ENCODE assay signal across 15 cellular contexts in the genomic region with DNA sequence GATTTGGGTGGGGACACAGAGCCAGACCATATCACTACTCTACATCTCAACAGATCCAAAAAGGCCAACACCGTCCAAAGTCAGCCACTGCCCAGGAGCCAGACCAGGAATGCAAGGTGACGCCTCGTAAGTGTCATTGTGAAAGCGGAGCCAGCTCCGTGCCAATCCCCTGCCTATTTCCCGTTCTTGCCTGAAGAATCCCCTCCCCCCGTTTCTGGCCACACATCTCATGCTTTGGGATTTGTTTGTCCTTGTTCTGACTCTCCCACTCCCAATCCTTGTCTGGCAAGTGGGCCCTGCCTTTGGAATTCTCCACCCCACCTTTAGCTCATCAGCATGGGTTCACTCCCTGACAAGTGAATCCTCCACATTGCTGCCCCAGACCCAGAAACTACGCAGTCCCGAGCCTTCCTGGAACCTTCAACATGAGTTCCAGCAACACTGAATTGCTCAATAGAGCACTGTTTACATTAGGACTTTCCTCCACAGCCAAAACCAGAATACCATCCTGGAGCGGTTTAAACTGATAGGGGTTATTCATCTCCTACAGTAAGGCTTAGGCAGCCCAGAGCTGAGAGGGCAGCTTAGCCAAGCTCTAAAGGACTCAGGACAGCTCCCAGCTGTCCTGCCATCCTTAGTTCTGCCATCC. TPM values are rescaled to one million over a fixed set of nuclear protein-coding genes. Genes with fewer than 3 reads are reported as not detected.
DNase-seq lines count a peak whose midpoint lies in the region; ATAC-seq, FAIRE-seq and TF ChIP-seq lines count a peak whose summit lies in the region.
"Had no signal": no experiment of that assay in that cellular context is flagged by ENCODE, and none has a peak within 500 bp of the region (broad histone marks: within the 10 kb centered on the region; RNA-seq: fewer than 3 reads in every experiment).

No MANE protein-coding gene starts in this region.

- intact Hi-C loops in CD8-positive, alpha-beta T cell (cut with DNase I, micrococcal nuclease), result no loop called here
- intact Hi-C loops in HepG2 (cut with micrococcal nuclease; ENCODE audit: unreplicated experiment), result no loop called here

- H3K4me2 ChIP-seq in HepG2 (ENCODE audit: low read depth, low read length) (peak overlapping the region; percentile 84), mesendoderm (ENCODE audit: low read length) (no peak overlapping the region)
- H3K4me2 ChIP-seq: PC-9 had no signal

- ATAC-seq in CD8-positive, alpha-beta T cell, result no peak
- ATAC-seq in HepG2 (peak; percentile 55), GM19467 (IDR thresholded peaks at IDR 0.05; ENCODE audit: unreplicated experiment) (no peak)
- ATAC-seq: activated naive CD4-positive, alpha-beta T cell treated with anti-CD3 and anti-CD28 coated beads, Interleukin-2, amount 50 U/mL, for 72 hours; psoas muscle had no signal

- POLR2A ChIA-PET in CD8-positive, alpha-beta T cell (lab: Charles Lee), result no interaction called here
- POLR2A ChIA-PET in HepG2 (lab: Yijun Ruan, JAX), result interaction anchor here (0.6 to 1.3 kb wide), 4 partner anchors 27 to 1674 kb away, joined by 3 to 6 read pairs (median 4); partner anchors contain the start of gene CRY2

- H3K36me3 ChIP-seq in CD8-positive, alpha-beta T cell (ENCODE audit: insufficient read depth, low read length), result no peaks in the 10 kb centered on the region
- H3K36me3 ChIP-seq in HepG2 (replicated peaks in 1 of 2; ENCODE audit: control insufficient read depth in 1 of 2, insufficient read depth in 2 of 2, low read length in 2 of 2) (no peaks in the 10 kb centered on the region), mesendoderm (ENCODE audit: control insufficient read depth, insufficient read depth, low read length) (no peaks in the 10 kb centered on the region)

- BruUV-seq in HepG2 (replicated peaks; lab: Mats Ljungman, UMichigan), result no TSS peak

- TF ChIP-seq EP300 in HepG2 (IDR thresholded peaks at IDR 0.05; ENCODE audit: low read depth in 2 of 2, low read length in 2 of 2), result no peak
- TF ChIP-seq EP300 in HepG2 (CRISPR knock-in tag; IDR thresholded peaks at IDR 0.05; ENCODE audit: borderline replicate concordance), result no peak

- H3K23ac ChIP-seq in mesendoderm (ENCODE audit: low read length), result no peak overlapping the region

- no peak overlapping the region for H3K4ac ChIP-seq in mesendoderm (ENCODE audit: low read depth, low read length)

- no peak for TF ChIP-seq CTCF in CD8-positive, alpha-beta T cell (IDR thresholded peaks at IDR 0.05)
- TF ChIP-seq CTCF in HepG2 (CRISPR knock-in tag; IDR thresholded peaks at IDR 0.05), result no peak

- peak overlapping the region; percentile 11 for H3K27ac Mint-ChIP-seq in CD8-positive, alpha-beta T cell
- H3K27ac Mint-ChIP-seq: activated naive CD4-positive, alpha-beta T cell treated with anti-CD3 and anti-CD28 coated beads, Interleukin-2, amount 50 U/mL, for 72 hours; B cell; T-helper 1 cell treated with Interleukin-12 subunit alpha and Interleukin-12 subunit beta and Interleukin-4 antibody, amounts not matched to agents 30 μg/mL and 1 μg/mL, for 36 hours had no signal

- H3K18ac ChIP-seq in mesendoderm (ENCODE audit: low read length), result no peak overlapping the region

- H3K4me1 Mint-ChIP-seq in CD8-positive, alpha-beta T cell (ENCODE audit: low read depth), result peaks cover 5% of the 10 kb centered on the region

- no peaks in the 10 kb centered on the region for H3K4me1 ChIP-seq in CD8-positive, alpha-beta T cell (ENCODE audit: insufficient read depth, low read length)
- H3K4me1 ChIP-seq in HepG2 (ENCODE audit: insufficient read depth, low read length), result peaks cover 26% of the 10 kb centered on the region
- no peaks in the 10 kb centered on the region for H3K4me1 ChIP-seq in mesendoderm (ENCODE audit: control insufficient read depth, low read depth, low read length)
- H3K4me1 ChIP-seq: psoas muscle had no signal

- H3K9ac ChIP-seq in HepG2 (ENCODE audit: insufficient read depth, low read depth, low read length) (no peak overlapping the region), mesendoderm (ENCODE audit: low read length) (no peak overlapping the region)

- no peaks in the 10 kb centered on the region for H3K27me3 Mint-ChIP-seq in CD8-positive, alpha-beta T cell (ENCODE audit: low read depth)
- H3K27me3 Mint-ChIP-seq: B cell had no signal

- 2% methylated on average over 7 of the region's 10 CpGs for WGBS in HepG2 (ENCODE audit: low lambda C conversion rate)
- no CpG with 5 or more reads among the region's 10 CpGs for WGBS in mesendoderm (ENCODE audit: extremely low coverage, insufficient coverage, low lambda C conversion rate)

- no peaks in the 10 kb centered on the region for H3K9me3 ChIP-seq in CD8-positive, alpha-beta T cell (ENCODE audit: low read length)
- no peaks in the 10 kb centered on the region for H3K9me3 ChIP-seq in HepG2 (ENCODE audit: low read length)
- H3K9me3 ChIP-seq: psoas muscle had no signal

- H2AK5ac ChIP-seq in mesendoderm (ENCODE audit: low read length), result no peak overlapping the region

- FAIRE-seq in HepG2 (lab: Jason Lieb, UNC), result peak; percentile 36
- no peak for FAIRE-seq in GM12891 (lab: Jason Lieb, UNC)

- H3K79me1 ChIP-seq in mesendoderm (ENCODE audit: low read length), result no peaks in the 10 kb centered on the region

- TF ChIP-seq POLR2A in HepG2 (IDR thresholded peaks at IDR 0.05; ENCODE audit: insufficient read depth in 1 of 2, low read depth in 2 of 2, low read length in 2 of 2), result no peak
- TF ChIP-seq POLR2A in GM12891 (IDR thresholded peaks at IDR 0.05; ENCODE audit: low read depth, low read length), result no peak

- no peaks in the 10 kb centered on the region for H4K20me1 ChIP-seq in HepG2 (ENCODE audit: insufficient read depth, low read length)

- no peak overlapping the region for H3K4me3 ChIP-seq in CD8-positive, alpha-beta T cell (ENCODE audit: low read depth, low read length)
- H3K4me3 ChIP-seq in HepG2 (replicated peaks in 1 of 3; ENCODE audit: insufficient read depth in 1 of 3, low read depth in 2 of 3, low read length in 3 of 3) (peak overlapping the region in 1 of 3 experiments; percentile 56; a peak in 2 of 6 replicates), mesendoderm (ENCODE audit: low read length) (no peak overlapping the region)
- H3K4me3 ChIP-seq: PC-9, psoas muscle had no signal

- no peak for TF ChIP-seq RAD21 in HepG2 (CRISPR knock-in tag; IDR thresholded peaks at IDR 0.05)

- H2BK5ac ChIP-seq in mesendoderm (ENCODE audit: low read length), result no peak overlapping the region

- H4K5ac ChIP-seq in mesendoderm (ENCODE audit: low read length), result no peak overlapping the region

- no peak for DNase-seq in CD8-positive, alpha-beta T cell
- DNase-seq in M059J (ENCODE audit: low read depth), result peak; percentile 15
- peak; percentile 34 for DNase-seq in NOMO-1 treated with dmso at 0.1 percent for 144 hours (lab: John Stamatoyannopoulos, UW; ENCODE audit: unreplicated experiment)
- peak; percentile 59 for DNase-seq in HepG2 (ENCODE audit: low spot score)
- DNase-seq in mesendoderm, result no peak
- no peak for DNase-seq in GM12891 (ENCODE audit: insufficient read length, low spot score)
- no peak for DNase-seq in NCI-H345 treated with DMSO at 0.1 percent for 48 hours (lab: John Stamatoyannopoulos, UW; ENCODE audit: unreplicated experiment)
- DNase-seq: PC-9; psoas muscle; stimulated activated naive CD4-positive, alpha-beta T cell had no signal

- no peaks in the 10 kb centered on the region for H3K79me2 ChIP-seq in HepG2 (ENCODE audit: insufficient read depth, low read length)
- H3K79me2 ChIP-seq in mesendoderm (ENCODE audit: control insufficient read depth, insufficient read depth, low read length), result no peaks in the 10 kb centered on the region

- H3K27ac ChIP-seq in CD8-positive, alpha-beta T cell (ENCODE audit: low read depth, low read length), result no peak overlapping the region
- H3K27ac ChIP-seq in HepG2 (ENCODE audit: extremely low read length, insufficient read depth, low read length), result no peak overlapping the region
- H3K27ac ChIP-seq in mesendoderm (ENCODE audit: low read depth, low read length), result no peak overlapping the region
- H3K27ac ChIP-seq: HL-60, PC-9, psoas muscle had no signal

- no peak overlapping the region for H4K8ac ChIP-seq in mesendoderm (ENCODE audit: low read depth, low read length)

- no peak overlapping the region for H2BK15ac ChIP-seq in mesendoderm (replicated peaks; ENCODE audit: low read depth)

- in situ Hi-C loops in HepG2 (cut with HindIII; ENCODE audit: extremely low pct_ligation_motif_present, low pct_unique_long_range_greater_than_20kb), result no loop called here

- peak overlapping the region; percentile 43 for H2AFZ ChIP-seq in HepG2 (ENCODE audit: low read length)
- H2AFZ ChIP-seq: PC-9 had no signal

- H3K9me3 Mint-ChIP-seq in CD8-positive, alpha-beta T cell, result no peaks in the 10 kb centered on the region
- H3K9me3 Mint-ChIP-seq: T-helper 1 cell treated with Interleukin-12 subunit alpha and Interleukin-12 subunit beta and Interleukin-4 antibody, amounts not matched to agents 30 μg/mL and 1 μg/mL, for 36 hours had no signal

- CTCF ChIA-PET in CD8-positive, alpha-beta T cell (lab: Charles Lee), result interaction anchor here (1.6 to 6.2 kb wide), 2 partner anchors 27 to 44 kb away, joined by 4 to 26 read pairs; no protein-coding TSS in a partner anchor
- CTCF ChIA-PET in HepG2 (lab: Yijun Ruan, JAX; ENCODE audit: low intra/inter-chr PET ratio, low total read pairs), result no interaction called here

- no peak overlapping the region for H3K56ac ChIP-seq in mesendoderm (ENCODE audit: low read length)

- no peaks in the 10 kb centered on the region for H3K36me3 Mint-ChIP-seq in CD8-positive, alpha-beta T cell
- H3K36me3 Mint-ChIP-seq: activated naive CD4-positive, alpha-beta T cell treated with anti-CD3 and anti-CD28 coated beads, Interleukin-2, amount 50 U/mL, for 72 hours had no signal

- no peak overlapping the region for H3K4me3 Mint-ChIP-seq in CD8-positive, alpha-beta T cell
- H3K4me3 Mint-ChIP-seq: B cell; T-helper 1 cell treated with Interleukin-12 subunit alpha and Interleukin-12 subunit beta and Interleukin-4 antibody, amounts not matched to agents 30 μg/mL and 1 μg/mL, for 36 hours had no signal

- H3K27me3 ChIP-seq in CD8-positive, alpha-beta T cell (ENCODE audit: insufficient read depth, low read length), result no peaks in the 10 kb centered on the region
- H3K27me3 ChIP-seq in HepG2 (ENCODE audit: control insufficient read depth in 1 of 2, insufficient read depth in 2 of 2, low read length in 2 of 2) (peaks cover 0 to 27% of the 10 kb centered on the region in 2 experiments; a peak in 2 of 5 replicates), mesendoderm (ENCODE audit: insufficient read depth, low read length, poor library complexity) (no peaks in the 10 kb centered on the region)

- no peak overlapping the region for H2BK120ac ChIP-seq in mesendoderm (ENCODE audit: low read depth, low read length)

RNA-seq across cellular contexts. Expression of gene SLC35C1, which starts 6.0 kb away (rescaled TPM):
- total RNA-seq in CD8-positive, alpha-beta T cell, result 1 to 10 TPM; 3.1 to 3.3 TPM
- total RNA-seq in M059J (2014; rRNA removed; shearing (Covaris generic)), result 10.2 and 11.0 TPM in 2 replicates
- 6.1 and 7.0 TPM in 2 replicates for total RNA-seq in HepG2 (2016; rRNA removed; fragmentation: Illumina TruSeq; extraction: Trizol)
- total RNA-seq in HepG2 (2016; cell fraction: cytosol; rRNA removed; fragmentation: Illumina TruSeq; extraction: Trizol; ENCODE audit: low read depth), result 2.8 and 3.3 TPM in 2 replicates
- total RNA-seq in HepG2 (2016; cell fraction: insoluble cytoplasmic fraction; rRNA removed; fragmentation: Illumina TruSeq; extraction: Trizol), result 5.8 and 7.5 TPM in 2 replicates
- total RNA-seq in HepG2 (2016; cell fraction: membrane; rRNA removed; fragmentation: Illumina TruSeq; extraction: Trizol), result 9.9 and 10.1 TPM in 2 replicates
- total RNA-seq in HepG2 (2016; cell fraction: nucleus; rRNA removed; fragmentation: Illumina TruSeq; extraction: Trizol), result 8.9 and 10.1 TPM in 2 replicates
- polyA plus RNA-seq in HepG2 (2011; rRNA removed), result 2.6 and 2.9 TPM in 2 replicates
- 1.8 and 3.3 TPM in 2 replicates for polyA plus RNA-seq in HepG2 (2011; cell fraction: cytosol; rRNA removed)
- polyA plus RNA-seq in HepG2 (2011; cell fraction: nucleus; rRNA removed), result 5.3 and 6.1 TPM in 2 replicates
- polyA plus RNA-seq in HepG2 (2012), result 5.5 and 7.2 TPM in 2 replicates
- 4.4 and 5.2 TPM in 2 replicates for polyA plus RNA-seq in HepG2 (2016; cell fraction: cytosol; fragmentation: Illumina TruSeq; extraction: Trizol; ENCODE audit: low read depth)
- polyA plus RNA-seq in HepG2 (2016; cell fraction: insoluble cytoplasmic fraction; fragmentation: Illumina TruSeq; extraction: Trizol; ENCODE audit: low read depth), result 8.6 and 9.4 TPM in 2 replicates
- polyA plus RNA-seq in HepG2 (2016; cell fraction: membrane; fragmentation: Illumina TruSeq; extraction: Trizol; ENCODE audit: low read depth), result 10.8 and 11.1 TPM in 2 replicates
- 11.8 and 12.4 TPM in 2 replicates for polyA plus RNA-seq in HepG2 (2016; cell fraction: nucleus; fragmentation: Illumina TruSeq; extraction: Trizol; ENCODE audit: insufficient read depth, low read depth)
- polyA minus RNA-seq in HepG2 (2011; rRNA and poly(A)+ RNA removed; ENCODE audit: low replicate concordance), result 22.9 and 26.1 TPM in 2 replicates
- polyA minus RNA-seq in HepG2 (2011; cell fraction: cytosol; rRNA and poly(A)+ RNA removed), result 6.5 and 8.0 TPM in 2 replicates
- polyA minus RNA-seq in HepG2 (2011; cell fraction: nucleus; rRNA and poly(A)+ RNA removed), result 3.4 and 5.5 TPM in 2 replicates
- polyA plus RNA-seq in mesendoderm (2013, experiment 1 of 2), result 7.2 TPM
- polyA plus RNA-seq in mesendoderm (2013, experiment 2 of 2), result 7.3 TPM
- 4.0 TPM for polyA plus RNA-seq in GM12891 (2012; ENCODE audit: low read depth, missing spikeins)

RNA-seq across cellular contexts. Expression of gene CRY2, which starts 48.4 kb away (rescaled TPM):
- total RNA-seq in CD8-positive, alpha-beta T cell, result 100 to 1,000 TPM; 172 to 177 TPM
- total RNA-seq in M059J (2014; rRNA removed; shearing (Covaris generic)), result 3.1 and 6.1 TPM in 2 replicates
- total RNA-seq in HepG2 (2016; rRNA removed; fragmentation: Illumina TruSeq; extraction: Trizol), result 8.8 and 12.2 TPM in 2 replicates
- total RNA-seq in HepG2 (2016; cell fraction: cytosol; rRNA removed; fragmentation: Illumina TruSeq; extraction: Trizol; ENCODE audit: low read depth), result 8.5 and 9.2 TPM in 2 replicates
- total RNA-seq in HepG2 (2016; cell fraction: insoluble cytoplasmic fraction; rRNA removed; fragmentation: Illumina TruSeq; extraction: Trizol), result 7.8 and 11.7 TPM in 2 replicates
- 7.7 and 7.9 TPM in 2 replicates for total RNA-seq in HepG2 (2016; cell fraction: membrane; rRNA removed; fragmentation: Illumina TruSeq; extraction: Trizol)
- total RNA-seq in HepG2 (2016; cell fraction: nucleus; rRNA removed; fragmentation: Illumina TruSeq; extraction: Trizol), result 14.4 and 18.4 TPM in 2 replicates
- 10.0 and 10.1 TPM in 2 replicates for polyA plus RNA-seq in HepG2 (2011; rRNA removed)
- polyA plus RNA-seq in HepG2 (2011; cell fraction: cytosol; rRNA removed), result 4.5 and 4.8 TPM in 2 replicates
- 42.1 and 49.3 TPM in 2 replicates for polyA plus RNA-seq in HepG2 (2011; cell fraction: nucleus; rRNA removed)
- polyA plus RNA-seq in HepG2 (2012), result 8.4 and 8.8 TPM in 2 replicates
- polyA plus RNA-seq in HepG2 (2016; cell fraction: cytosol; fragmentation: Illumina TruSeq; extraction: Trizol; ENCODE audit: low read depth), result 0.70 and 0.83 TPM in 2 replicates
- polyA plus RNA-seq in HepG2 (2016; cell fraction: insoluble cytoplasmic fraction; fragmentation: Illumina TruSeq; extraction: Trizol; ENCODE audit: low read depth), result 6.0 and 7.6 TPM in 2 replicates
- 1.9 and 2.1 TPM in 2 replicates for polyA plus RNA-seq in HepG2 (2016; cell fraction: membrane; fragmentation: Illumina TruSeq; extraction: Trizol; ENCODE audit: low read depth)
- 27.9 and 28.8 TPM in 2 replicates for polyA plus RNA-seq in HepG2 (2016; cell fraction: nucleus; fragmentation: Illumina TruSeq; extraction: Trizol; ENCODE audit: insufficient read depth, low read depth)
- 28.6 and 30.6 TPM in 2 replicates for polyA minus RNA-seq in HepG2 (2011; rRNA and poly(A)+ RNA removed; ENCODE audit: low replicate concordance)
- 7.2 and 7.8 TPM in 2 replicates for polyA minus RNA-seq in HepG2 (2011; cell fraction: cytosol; rRNA and poly(A)+ RNA removed)
- polyA minus RNA-seq in HepG2 (2011; cell fraction: nucleus; rRNA and poly(A)+ RNA removed), result 25.4 and 26.0 TPM in 2 replicates
- polyA plus RNA-seq in mesendoderm (2013, experiment 1 of 2), result 5.1 TPM
- polyA plus RNA-seq in mesendoderm (2013, experiment 2 of 2), result 5.1 TPM
- polyA plus RNA-seq in GM12891 (2012; ENCODE audit: low read depth, missing spikeins), result 5.2 TPM

Comparison
In these comparisons a context has a peak if more than half of its experiments do, and no peak if none do; other contexts are left out.
1. DNase-seq: peak in M059J (single experiment), NOMO-1 treated with dmso at 0.1 percent for 144 hours (single experiment) and HepG2 (single experiment); none in CD8-positive, alpha-beta T cell (0 of 7), mesendoderm (single experiment), GM12891 (single experiment) and NCI-H345 treated with DMSO at 0.1 percent for 48 hours (single experiment).
2. RNA of gene CRY2, which starts 48.4 kb away (total RNA-seq): 172 to 177 TPM in CD8-positive, alpha-beta T cell; 7.7 to 18.4 TPM in HepG2 and 3.1 to 6.1 TPM in M059J; every median in the first group is over 4 times any median in the second.